Comparison of ENCODE assay signal across 8 cellular contexts in genomic region chr22:31488988-31489617, GRCh38. TPM values are rescaled to one million over a fixed set of nuclear protein-coding genes. Genes with fewer than 3 reads are reported as not detected.
DNase-seq lines count a peak whose midpoint lies in the region; ATAC-seq and TF ChIP-seq lines count a peak whose summit lies in the region.

No MANE protein-coding gene starts in this region.

- H3K27ac ChIP-seq in substantia nigra (ENCODE audit: low read depth, low read length, poor library complexity, severe bottlenecking) = peak overlapping the region; percentile 92

- H3K27me3 Mint-ChIP-seq in endothelial cell (ENCODE audit: unreplicated experiment) (peaks cover 1% of the 10 kb centered on the region), mesothelial cell of epicardium (ENCODE audit: low read depth) (no peaks in the 10 kb centered on the region)

- peaks cover 14% of the 10 kb centered on the region for H3K4me1 Mint-ChIP-seq in endothelial cell (ENCODE audit: unreplicated experiment)
- H3K4me1 Mint-ChIP-seq in mesothelial cell of epicardium = peaks cover 20% of the 10 kb centered on the region

- H3K4me3 Mint-ChIP-seq in endothelial cell (ENCODE audit: unreplicated experiment) = peak overlapping the region; percentile 86
- H3K4me3 Mint-ChIP-seq in mesothelial cell of epicardium = peak overlapping the region; percentile 74

- ATAC-seq in GM19372 (IDR thresholded peaks at IDR 0.05; ENCODE audit: low read depth, unreplicated experiment) = peak; percentile 19

- H3K36me3 Mint-ChIP-seq in endothelial cell (ENCODE audit: low read depth, unreplicated experiment) (peaks cover 6% of the 10 kb centered on the region), mesothelial cell of epicardium (peaks cover 15% of the 10 kb centered on the region)

- peak; percentile 29 for DNase-seq in CD1c-positive myeloid dendritic cell (ENCODE audit: extremely low spot score)
- peak; percentile 56 for DNase-seq in HuH-7 (ENCODE audit: low spot score)
- DNase-seq in activated CD4-positive, alpha-beta T cell treated with anti-CD3 and anti-CD28 coated beads, Interleukin-2, amount 50 U/mL, for 48 hours = peak; percentile 52 to 63
- DNase-seq in endothelial cell (ENCODE audit: low spot score) = peak; percentile 65
- peak; percentile 25 to 61 for DNase-seq in mesothelial cell of epicardium (ENCODE audit: low spot score in 2 of 2, unreplicated experiment in 2 of 2)
- DNase-seq in substantia nigra (lab: John Stamatoyannopoulos, UW) = peak in 27 of 49 donors; percentile 6 to 64 (median 31)
- no peak for DNase-seq in AML-193 (lab: John Stamatoyannopoulos, UW)

- no peak overlapping the region for H3K27ac Mint-ChIP-seq in endothelial cell (ENCODE audit: unreplicated experiment)
- H3K27ac Mint-ChIP-seq in mesothelial cell of epicardium = peak overlapping the region; percentile 86

- H3K9me3 Mint-ChIP-seq in endothelial cell (ENCODE audit: unreplicated experiment) = no peaks in the 10 kb centered on the region
- H3K9me3 Mint-ChIP-seq in mesothelial cell of epicardium = no peaks in the 10 kb centered on the region

- no peak for TF ChIP-seq CTCF in endothelial cell (IDR thresholded peaks at IDR 0.05; ENCODE audit: unreplicated experiment)
- TF ChIP-seq CTCF in mesothelial cell of epicardium (IDR thresholded peaks at IDR 0.05; ENCODE audit: unreplicated experiment) = no peak

RNA-seq across cellular contexts. Expression of gene EIF4ENIF1, which starts 0.5 kb away (rescaled TPM):
- total RNA-seq in endothelial cell (ENCODE audit: unreplicated experiment) (35.7 TPM), mesothelial cell of epicardium (41.0 to 44.4 TPM (median 44.1 TPM) in 3 replicates)

RNA-seq across cellular contexts. Expression of gene SFI1, which starts 7.2 kb away (rescaled TPM):
- total RNA-seq in endothelial cell (ENCODE audit: unreplicated experiment) (24.8 TPM), mesothelial cell of epicardium (38.7 to 46.1 TPM (median 45.7 TPM) in 3 replicates)

Comparison
In these comparisons a context has a peak if more than half of its experiments do, and no peak if none do; other contexts are left out.
1. DNase-seq: peak in CD1c-positive myeloid dendritic cell (single experiment), HuH-7 (single experiment), activated CD4-positive, alpha-beta T cell treated with anti-CD3 and anti-CD28 coated beads, Interleukin-2, amount 50 U/mL, for 48 hours (2 of 2), endothelial cell (single experiment), mesothelial cell of epicardium (2 of 2) and substantia nigra (27 of 49); none in AML-193 (0 of 2).